Comparison of ENCODE assay signal across 14 cellular contexts in the genomic region with DNA sequence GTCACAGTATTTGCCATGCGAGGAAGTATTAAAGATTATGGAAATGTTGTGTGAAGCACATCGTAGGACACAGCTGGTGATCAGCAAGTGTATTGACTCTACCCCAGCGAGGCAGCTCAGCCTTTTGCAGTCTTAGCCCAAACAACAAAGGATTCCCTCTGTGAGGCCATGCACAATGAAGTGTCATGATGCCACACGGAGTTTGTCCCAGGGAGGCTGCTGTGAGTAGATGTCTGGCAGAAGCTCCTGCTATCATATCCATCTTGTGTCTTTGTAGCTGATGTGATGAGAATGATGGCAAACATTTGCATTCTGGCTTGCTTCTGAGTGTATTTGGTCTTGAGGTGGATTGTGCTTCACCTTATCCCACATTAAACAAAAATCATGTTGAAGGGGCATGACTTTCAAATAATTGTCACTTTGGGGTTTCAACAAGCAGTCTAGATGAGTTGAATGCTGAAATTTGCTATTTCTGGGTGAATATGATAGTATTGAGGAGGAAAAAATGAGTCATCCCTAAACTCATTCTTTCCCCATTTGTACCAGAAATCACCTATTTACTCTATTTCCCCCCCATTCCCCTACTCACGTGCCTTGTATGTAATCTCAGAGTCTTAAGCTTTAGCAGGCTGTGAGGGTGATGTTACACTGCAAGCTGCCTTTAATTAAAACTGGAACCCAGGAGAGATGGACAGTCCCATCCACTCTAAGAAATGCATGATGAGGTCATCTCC.
DNase-seq lines count a peak whose midpoint lies in the region; ATAC-seq and TF ChIP-seq lines count a peak whose summit lies in the region.
"Had no signal": no experiment of that assay in that cellular context is flagged by ENCODE, and none has a peak within 500 bp of the region (broad histone marks: within the 10 kb centered on the region; RNA-seq: fewer than 3 reads in every experiment).

No MANE protein-coding gene starts in this region.

- DNase-seq in EL (peak; percentile 17), GM23338 (ENCODE audit: low spot score) (no peak), kidney tubule cell (ENCODE audit: low spot score) (peak; percentile 13), NOMO-1 treated with dmso at 0.1 percent for 144 hours (lab: John Stamatoyannopoulos, UW; ENCODE audit: unreplicated experiment) (no peak), sigmoid colon (no peak)
- peak; percentile 1 for DNase-seq in activated naive CD8-positive, alpha-beta T cell treated with anti-CD3 and anti-CD28 coated beads for 36 hours
- DNase-seq in effector CD4-positive, alpha-beta T cell, result no peak
- DNase-seq: C1 segment of cervical spinal cord, cerebellar nuclear complex, DMS53, IMR-90, kidney glomerular epithelial cell, ovary had no signal

- intact Hi-C loops in sigmoid colon (cut with DNase I), result no loop called here

- no peak overlapping the region for H3K4me3 ChIP-seq in GM23338
- no peak overlapping the region for H3K4me3 ChIP-seq in sigmoid colon
- H3K4me3 ChIP-seq: ovary, skin epidermis had no signal

- no peak overlapping the region for H3K4me3 Mint-ChIP-seq in GM23338
- no peak overlapping the region for H3K4me3 Mint-ChIP-seq in activated naive CD8-positive, alpha-beta T cell treated with anti-CD3 and anti-CD28 coated beads for 36 hours

- H3K4me2 ChIP-seq in GM23338, result no peak overlapping the region

- 62 to 69% methylated on average over 5 of the region's 5 CpGs for WGBS in sigmoid colon, 2 donors

- TF ChIP-seq CTCF in GM23338 (conservative IDR thresholded peaks at IDR 0.05; ENCODE audit: low read depth in 2 of 2) (no peak), sigmoid colon (IDR thresholded peaks at IDR 0.05) (no peak)

- H2AFZ ChIP-seq in GM23338, result no peak overlapping the region

- H3K9me3 ChIP-seq in sigmoid colon, result no peaks in the 10 kb centered on the region
- H3K9me3 ChIP-seq: ovary had no signal

- no peaks in the 10 kb centered on the region; the same call in 2 of the 3 replicates for H3K9me3 Mint-ChIP-seq in GM23338
- H3K9me3 Mint-ChIP-seq in activated naive CD8-positive, alpha-beta T cell treated with anti-CD3 and anti-CD28 coated beads for 36 hours, result no peaks in the 10 kb centered on the region

- TF ChIP-seq POLR2A in sigmoid colon (IDR thresholded peaks at IDR 0.05), result no peak

- H3K27me3 Mint-ChIP-seq in GM23338 (ENCODE audit: insufficient read depth, low read depth, poor library complexity), result peaks cover 1% of the 10 kb centered on the region
- no peaks in the 10 kb centered on the region for H3K27me3 Mint-ChIP-seq in activated naive CD8-positive, alpha-beta T cell treated with anti-CD3 and anti-CD28 coated beads for 36 hours

- ATAC-seq in GM23338, result peak; percentile 86

- H3K9me2 ChIP-seq in GM23338 (ENCODE audit: insufficient read depth), result 0 out of 2 replicates have a peak, but pooled peaks cover 6% of the 10 kb centered on the region

- H3F3A ChIP-seq in GM23338 (replicated peaks; ENCODE audit: low read depth), result no peaks in the 10 kb centered on the region

- H3K4me1 Mint-ChIP-seq in GM23338, result peaks cover 18% of the 10 kb centered on the region; the same call in 2 of the 3 replicates
- peaks cover 15% of the 10 kb centered on the region for H3K4me1 Mint-ChIP-seq in activated naive CD8-positive, alpha-beta T cell treated with anti-CD3 and anti-CD28 coated beads for 36 hours

- H3K36me3 Mint-ChIP-seq in GM23338 (ENCODE audit: low read depth), result no peaks in the 10 kb centered on the region
- H3K36me3 Mint-ChIP-seq in activated naive CD8-positive, alpha-beta T cell treated with anti-CD3 and anti-CD28 coated beads for 36 hours, result no peaks in the 10 kb centered on the region

- H3K27me3 ChIP-seq in GM23338 (ENCODE audit: insufficient read depth), result no peaks in the 10 kb centered on the region
- no peaks in the 10 kb centered on the region for H3K27me3 ChIP-seq in sigmoid colon
- H3K27me3 ChIP-seq: ovary had no signal

- H3K4me1 ChIP-seq in GM23338 (ENCODE audit: insufficient read depth) (0 out of 2 replicates have a peak, but pooled peaks cover 4% of the 10 kb centered on the region), sigmoid colon (no peaks in the 10 kb centered on the region)

- H3K36me3 ChIP-seq in GM23338 (ENCODE audit: insufficient read depth), result no peaks in the 10 kb centered on the region
- no peaks in the 10 kb centered on the region for H3K36me3 ChIP-seq in sigmoid colon
- H3K36me3 ChIP-seq: ovary had no signal

- no peak for TF ChIP-seq EP300 in sigmoid colon (IDR thresholded peaks at IDR 0.05)

- H3K27ac ChIP-seq in GM23338 (ENCODE audit: low read depth) (no peak overlapping the region), sigmoid colon (no peak overlapping the region)
- H3K27ac ChIP-seq: ovary, skin epidermis had no signal

- H3K27ac Mint-ChIP-seq in GM23338, result no peak overlapping the region
- H3K27ac Mint-ChIP-seq in activated naive CD8-positive, alpha-beta T cell treated with anti-CD3 and anti-CD28 coated beads for 36 hours, result peak overlapping the region; percentile 68

- H4K20me1 ChIP-seq in GM23338 (replicated peaks; ENCODE audit: insufficient read depth), result no peaks in the 10 kb centered on the region

- H3K79me2 ChIP-seq in GM23338 (replicated peaks; ENCODE audit: insufficient read depth), result no peaks in the 10 kb centered on the region

TF ChIP-seq in GM23338, 12 proteins besides CTCF, POLR2A, EP300 and RAD21:
- TF ChIP-seq POLR2AphosphoS5 (IDR thresholded peaks at IDR 0.05; ENCODE audit: low read depth), result no peak
- peak; percentile 50; the same call in 1 of the 2 replicates for TF ChIP-seq ZNF462 (CRISPR knock-in tag; IDR thresholded peaks at IDR 0.05)

Comparison
In these comparisons a context has a peak if more than half of its experiments do, and no peak if none do; other contexts are left out.
1. DNase-seq: peak in EL (single experiment), activated naive CD8-positive, alpha-beta T cell treated with anti-CD3 and anti-CD28 coated beads for 36 hours (single experiment) and kidney tubule cell (single experiment); none in GM23338 (single experiment), NOMO-1 treated with dmso at 0.1 percent for 144 hours (single experiment), effector CD4-positive, alpha-beta T cell (single experiment) and sigmoid colon (single experiment).